In the genomic region with DNA sequence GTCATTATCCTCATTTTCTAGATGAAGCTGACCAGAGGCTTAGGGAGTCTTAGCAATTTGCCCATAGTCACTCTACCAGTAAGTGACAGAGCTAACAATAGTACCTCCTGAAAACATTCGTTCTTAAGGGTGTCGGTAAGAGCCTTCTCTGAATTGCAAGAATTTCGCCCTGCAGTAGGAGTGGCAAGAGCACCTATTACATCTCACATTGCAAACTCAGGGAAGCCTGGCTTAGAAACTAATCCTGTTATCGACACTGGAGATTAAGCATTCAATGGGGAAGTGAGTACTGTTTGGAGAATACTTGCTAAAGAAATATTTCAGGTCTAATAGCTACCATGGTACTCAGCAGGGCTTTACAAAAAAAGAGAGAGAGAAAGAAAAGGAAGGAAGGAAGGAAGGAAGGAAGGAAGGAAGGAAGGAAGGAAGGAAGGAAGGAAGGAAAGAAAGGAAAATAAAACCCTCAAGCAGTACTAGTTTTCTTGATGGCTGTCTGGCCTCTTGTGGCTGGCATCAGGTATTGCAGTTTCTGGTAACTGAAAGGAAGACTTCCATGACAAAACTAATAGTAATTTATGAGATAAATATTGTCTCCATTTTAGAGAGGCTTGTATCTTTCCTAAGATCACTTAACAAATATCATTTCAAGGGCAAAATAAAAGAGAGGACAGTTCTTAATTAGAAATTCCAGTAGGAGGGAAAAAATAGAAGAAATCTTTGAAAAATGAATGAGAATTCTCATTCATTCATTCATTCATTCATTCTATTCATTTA, we compare ENCODE assay signal across 9 cellular contexts. TPM values are rescaled to one million over a fixed set of nuclear protein-coding genes. Genes with fewer than 3 reads are reported as not detected.
DNase-seq lines count a peak whose midpoint lies in the region; ATAC-seq and TF ChIP-seq lines count a peak whose summit lies in the region.
"Had no signal": no experiment of that assay in that cellular context is flagged by ENCODE, and none has a peak within 500 bp of the region (broad histone marks: within the 10 kb centered on the region; RNA-seq: fewer than 3 reads in every experiment).

No MANE protein-coding gene starts in this region.

- no peaks in the 10 kb centered on the region for H3K9me3 Mint-ChIP-seq in activated CD8-positive, alpha-beta T cell treated with anti-CD3 and anti-CD28 coated beads, Interleukin-2, amount 10 ng/mL, durations not matched to agents 7 days and 5 days (ENCODE audit: insufficient read depth)
- H3K9me3 Mint-ChIP-seq: stimulated activated naive CD8-positive, alpha-beta T cell treated with anti-CD3 and anti-CD28 coated beads, Interleukin-15, Interleukin-2, amounts not matched to agents 100 ng/mL and 50 ng/mL, for 24 hours had no signal

- no peak for ATAC-seq in activated CD8-positive, alpha-beta T cell treated with anti-CD3 and anti-CD28 coated beads, Interleukin-2, amount 10 ng/mL, durations not matched to agents 7 days and 5 days
- ATAC-seq in left ventricle myocardium superior = peak; percentile 41
- no peak for ATAC-seq in GM21737 (IDR thresholded peaks at IDR 0.05; ENCODE audit: unreplicated experiment)

- H3K36me3 ChIP-seq in ACC112 (ENCODE audit: insufficient read depth, low read length) = no peaks in the 10 kb centered on the region
- H3K36me3 ChIP-seq in spleen = no peaks in the 10 kb centered on the region

- H3K36me3 Mint-ChIP-seq in activated CD8-positive, alpha-beta T cell treated with anti-CD3 and anti-CD28 coated beads, Interleukin-2, amount 10 ng/mL, durations not matched to agents 7 days and 5 days (ENCODE audit: low read depth) = no peaks in the 10 kb centered on the region

- H3K4me3 ChIP-seq in ACC112 (ENCODE audit: low read depth, low read length) = no peak overlapping the region
- H3K4me3 ChIP-seq in spleen = no peak overlapping the region

- POLR2A ChIA-PET in activated CD8-positive, alpha-beta T cell treated with anti-CD3 and anti-CD28 coated beads, Interleukin-2, amount 10 ng/mL, durations not matched to agents 7 days and 5 days (lab: Charles Lee) = no interaction called here

- H3K4me1 Mint-ChIP-seq in activated CD8-positive, alpha-beta T cell treated with anti-CD3 and anti-CD28 coated beads, Interleukin-2, amount 10 ng/mL, durations not matched to agents 7 days and 5 days (ENCODE audit: low read depth) = peaks cover 1% of the 10 kb centered on the region

- DNase-seq in GM03348 (ENCODE audit: low spot score) = peak; percentile 68
- peak; percentile 12 for DNase-seq in NCI-H1092 (lab: John Stamatoyannopoulos, UW)
- DNase-seq in activated CD8-positive, alpha-beta T cell treated with anti-CD3 and anti-CD28 coated beads, Interleukin-2, amount 10 ng/mL, durations not matched to agents 7 days and 5 days = peak; percentile 33
- DNase-seq in left ventricle myocardium superior = no peak
- DNase-seq in spleen = no peak
- no peak for DNase-seq in NK-92 treated with Interleukin-12 subunit alpha and Interleukin-12 subunit beta, amount 100 ng/mL, for 24 hours (lab: John Stamatoyannopoulos, UW)

- H3K27ac ChIP-seq in ACC112 (ENCODE audit: low read depth, low read length) (no peak overlapping the region), spleen (no peak overlapping the region)

- H3K27me3 Mint-ChIP-seq in activated CD8-positive, alpha-beta T cell treated with anti-CD3 and anti-CD28 coated beads, Interleukin-2, amount 10 ng/mL, durations not matched to agents 7 days and 5 days (ENCODE audit: low read depth) = peaks cover 19% of the 10 kb centered on the region

- CTCF ChIA-PET in activated CD8-positive, alpha-beta T cell treated with anti-CD3 and anti-CD28 coated beads, Interleukin-2, amount 10 ng/mL, durations not matched to agents 7 days and 5 days (lab: Charles Lee) = interaction anchor here (1.0 to 1.7 kb wide), 3 partner anchors 9 to 336 kb away, joined by 3 to 11 read pairs (median 3); a partner anchor contains a TSS

- no peak overlapping the region for H3K27ac Mint-ChIP-seq in activated CD8-positive, alpha-beta T cell treated with anti-CD3 and anti-CD28 coated beads, Interleukin-2, amount 10 ng/mL, durations not matched to agents 7 days and 5 days
- H3K27ac Mint-ChIP-seq: stimulated activated naive CD8-positive, alpha-beta T cell treated with anti-CD3 and anti-CD28 coated beads, Interleukin-15, Interleukin-2, amounts not matched to agents 100 ng/mL and 50 ng/mL, for 24 hours had no signal

- no peaks in the 10 kb centered on the region for H3K27me3 ChIP-seq in ACC112 (ENCODE audit: insufficient read depth, low read length)
- peaks cover 0 to 28% (median 0%) of the 10 kb centered on the region in 7 donors for H3K27me3 ChIP-seq in spleen (replicated peaks in 1 of 7)

- no peak for TF ChIP-seq POLR2A in spleen (IDR thresholded peaks at IDR 0.05)

- intact Hi-C loops in left ventricle myocardium superior (cut with micrococcal nuclease) (loop anchor here (5.0 kb wide), 1 partner anchor 335 kb away; no protein-coding TSS in a partner anchor), spleen (cut with DNase I; ENCODE audit: low total_unique reads) (no loop called here)

- H3K79me2 ChIP-seq in ACC112 (ENCODE audit: control insufficient read depth, insufficient read depth, low read length, unreplicated experiment) = no peaks in the 10 kb centered on the region

- H3K4me1 ChIP-seq in ACC112 (ENCODE audit: control insufficient read depth, insufficient read depth, low read length, unreplicated experiment) (no peaks in the 10 kb centered on the region), spleen (peaks cover 0 to 18% (median 0%) of the 10 kb centered on the region in 6 donors)

- peak; percentile 33 to 74 (median 65) for TF ChIP-seq CTCF in spleen (IDR thresholded peaks at IDR 0.05 in 8 of 11, conservative IDR thresholded peaks at IDR 0.05 in 3 of 11)

- peak overlapping the region; percentile 44 for H2AFZ ChIP-seq in ACC112 (ENCODE audit: low read length, unreplicated experiment)

- no peak overlapping the region for H3K4me3 Mint-ChIP-seq in activated CD8-positive, alpha-beta T cell treated with anti-CD3 and anti-CD28 coated beads, Interleukin-2, amount 10 ng/mL, durations not matched to agents 7 days and 5 days
- H3K4me3 Mint-ChIP-seq: stimulated activated naive CD8-positive, alpha-beta T cell treated with anti-CD3 and anti-CD28 coated beads, Interleukin-15, Interleukin-2, amounts not matched to agents 100 ng/mL and 50 ng/mL, for 24 hours had no signal

- H3K9me3 ChIP-seq in spleen = no peaks in the 10 kb centered on the region

- 53 to 69% (median 61%) methylated on average over 4 of the region's 4 CpGs for whole genome bisulfite sequencing in spleen, 5 donors

RNA-seq across cellular contexts. Expression of a gene that starts 10.4 kb away (rescaled TPM):
- not detected for total RNA-seq in activated CD8-positive, alpha-beta T cell treated with anti-CD3 and anti-CD28 coated beads, Interleukin-2, amount 10 ng/mL, durations not matched to agents 7 days and 5 days
- total RNA-seq in left ventricle myocardium superior (5.8 TPM), spleen (1 to 10 TPM in 5 of 7 donors, under 1 TPM in 2; 0.55 to 2.4 (median 1.4) TPM)
- under 1 TPM; 0.09 to 0.48 (median 0.15) TPM for polyA plus RNA-seq in spleen

RNA-seq across cellular contexts. Expression of a gene that starts 15.3 kb away (rescaled TPM):
- total RNA-seq in activated CD8-positive, alpha-beta T cell treated with anti-CD3 and anti-CD28 coated beads, Interleukin-2, amount 10 ng/mL, durations not matched to agents 7 days and 5 days = not detected
- not detected for total RNA-seq in left ventricle myocardium superior
- total RNA-seq in spleen = not detected
- polyA plus RNA-seq in spleen = not detected

RNA-seq across cellular contexts. Expression of a gene that starts 20.0 kb away (rescaled TPM):
- total RNA-seq in activated CD8-positive, alpha-beta T cell treated with anti-CD3 and anti-CD28 coated beads, Interleukin-2, amount 10 ng/mL, durations not matched to agents 7 days and 5 days = not detected
- total RNA-seq in left ventricle myocardium superior (0.40 TPM), spleen (10 to 100 TPM in 1 of 7 donors, 1 to 10 TPM in 6; 4.3 to 11.0 (median 5.0) TPM)
- 1 to 10 TPM in 1 of 3 donors, under 1 TPM in 2; 0.85 to 1.5 (median 0.98) TPM for polyA plus RNA-seq in spleen

Comparison
In these comparisons a context has a peak if more than half of its experiments do, and no peak if none do; other contexts are left out.
1. DNase-seq: peak in GM03348 (single experiment), NCI-H1092 (single experiment) and activated CD8-positive, alpha-beta T cell treated with anti-CD3 and anti-CD28 coated beads, Interleukin-2, amount 10 ng/mL, durations not matched to agents 7 days and 5 days (single experiment); none in left ventricle myocardium superior (single experiment), spleen (single experiment) and NK-92 treated with Interleukin-12 subunit alpha and Interleukin-12 subunit beta, amount 100 ng/mL, for 24 hours (single experiment).